ENCODE assay signal across 1 cellular context in genomic region chr17:28193241-28193640, GRCh38.
TF ChIP-seq lines count a peak whose summit lies in the region.

No MANE protein-coding gene starts in this region.

TF ChIP-seq in GM23338, 12 proteins besides CTCF, POLR2A, EP300 and RAD21 (continued from another document):
- no peak for TF ChIP-seq ZNF462 (CRISPR knock-in tag; IDR thresholded peaks at IDR 0.05)
- no peak for TF ChIP-seq CREB1 (CRISPR knock-in tag; IDR thresholded peaks at IDR 0.05; ENCODE audit: low read depth)
- no peak for TF ChIP-seq ETS1 (IDR thresholded peaks at IDR 0.05)
